Comparison of ENCODE assay signal across 9 cellular contexts in the genomic region with DNA sequence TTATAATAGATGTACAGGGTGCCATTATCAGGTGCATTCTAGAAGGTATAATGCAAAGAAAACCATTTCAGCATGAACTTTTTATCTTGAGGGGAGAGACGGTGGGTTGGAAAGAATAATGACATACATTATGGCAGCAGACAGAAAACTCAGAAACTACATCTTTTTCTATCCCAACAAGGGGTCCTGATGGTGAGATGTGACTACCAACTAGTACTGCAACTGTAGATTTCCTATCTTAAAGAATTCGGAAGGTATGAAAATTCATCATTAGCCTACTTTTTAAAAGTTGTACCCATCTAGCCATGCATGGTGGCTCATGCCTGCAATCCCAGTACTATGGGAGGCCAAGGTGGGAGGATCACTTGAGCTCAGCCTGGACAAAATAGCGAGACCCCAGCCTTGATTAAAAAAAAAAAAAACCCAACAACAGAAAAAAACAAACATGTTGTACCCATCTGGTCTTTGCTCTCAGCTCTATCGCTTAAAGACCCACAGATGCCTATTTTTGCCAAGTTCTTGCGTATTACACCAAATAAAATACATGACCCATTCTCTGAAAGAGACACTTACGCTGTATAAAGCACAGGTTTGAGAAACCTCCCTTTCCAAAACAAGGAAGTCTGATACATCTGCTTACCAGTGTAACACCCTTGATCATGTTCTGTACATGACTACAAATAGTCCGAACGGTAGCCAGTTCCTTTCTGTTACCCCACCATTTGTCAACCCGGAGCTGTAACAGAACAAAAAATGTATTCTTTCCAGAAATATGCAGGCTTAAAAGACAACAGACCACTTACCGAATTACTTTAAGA. TPM values are rescaled to one million over a fixed set of nuclear protein-coding genes. Genes with fewer than 3 reads are reported as not detected.
A peak's percentile ranks its signal among the peaks of the same experiment; 100 is the strongest.
DNase-seq lines count a peak whose midpoint lies in the region; ATAC-seq lines count a peak whose summit lies in the region.
"Had no signal": no experiment of that assay in that cellular context is flagged by ENCODE, and none has a peak within 500 bp of the region (broad histone marks: within the 10 kb centered on the region; RNA-seq: fewer than 3 reads in every experiment).

No MANE protein-coding gene starts in this region.

- no peak overlapping the region for H2BK15ac ChIP-seq in neuronal stem cell (ENCODE audit: low read length)

- H4K8ac ChIP-seq in neuronal stem cell (ENCODE audit: low read depth, low read length) = no peak overlapping the region

- peaks cover 12% of the 10 kb centered on the region for H3K79me1 ChIP-seq in neuronal stem cell (ENCODE audit: low read depth, low read length)

- no peak overlapping the region for H4K91ac ChIP-seq in neuronal stem cell (ENCODE audit: low read depth, low read length, poor library complexity)

- no peak overlapping the region for H3K4ac ChIP-seq in neuronal stem cell (ENCODE audit: low read length)

- ATAC-seq in HG03571 (IDR thresholded peaks at IDR 0.05; ENCODE audit: unreplicated experiment) = no peak

- H2BK12ac ChIP-seq in neuronal stem cell (ENCODE audit: low read length) = no peak overlapping the region

- H3K27ac ChIP-seq in subcutaneous abdominal adipose tissue (ENCODE audit: low read depth, low read length) = peak overlapping the region; percentile 98
- no peak overlapping the region for H3K27ac ChIP-seq in neuronal stem cell (replicated peaks; ENCODE audit: low read length)

- H2AFZ ChIP-seq in neuronal stem cell (ENCODE audit: low read length) = no peak overlapping the region

- H3K27me3 Mint-ChIP-seq in activated CD4-positive, alpha-beta T cell treated with anti-CD3 and anti-CD28 coated beads, Interleukin-2, amount 10 ng/mL, durations not matched to agents 24 days and 14 days = peaks cover 2% of the 10 kb centered on the region
- H3K27me3 Mint-ChIP-seq in activated T-helper 2 cell treated with anti-CD3 and anti-CD28 coated beads, Interferon-gamma antibody, Interleukin-2, Interleukin-4, amounts not matched to agents 10 μg/mL and 5 μg/mL and 100 μg/mL, durations not matched to agents 14 hours and 24 hours and 36 hours (ENCODE audit: low read depth) = no peaks in the 10 kb centered on the region
- H3K27me3 Mint-ChIP-seq in immature natural killer cell (ENCODE audit: low read depth in 3 of 3) = peaks cover 5 to 15% (median 11%) of the 10 kb centered on the region in 3 donors

- no peak overlapping the region for H2BK5ac ChIP-seq in neuronal stem cell (ENCODE audit: low read length)

- H3K27ac Mint-ChIP-seq in activated CD4-positive, alpha-beta T cell treated with anti-CD3 and anti-CD28 coated beads, Interleukin-2, amount 10 ng/mL, durations not matched to agents 24 days and 14 days = peak overlapping the region; percentile 98
- peak overlapping the region; percentile 98 for H3K27ac Mint-ChIP-seq in activated T-helper 2 cell treated with anti-CD3 and anti-CD28 coated beads, Interferon-gamma antibody, Interleukin-2, Interleukin-4, amounts not matched to agents 10 μg/mL and 5 μg/mL and 100 μg/mL, durations not matched to agents 14 hours and 24 hours and 36 hours
- peak overlapping the region; percentile 98 to 100 (median 99) for H3K27ac Mint-ChIP-seq in immature natural killer cell

- H3K4me1 ChIP-seq in subcutaneous abdominal adipose tissue (ENCODE audit: control insufficient read depth in 5 of 5, insufficient read depth in 5 of 5, low read length in 5 of 5) = peaks cover 5 to 41% (median 37%) of the 10 kb centered on the region in 5 donors
- peaks cover 3 to 14% of the 10 kb centered on the region in 2 donors for H3K4me1 ChIP-seq in neuronal stem cell (ENCODE audit: control insufficient read depth in 2 of 2, insufficient read depth in 1 of 2, low read depth in 1 of 2, low read length in 2 of 2)

- DNase-seq in activated CD4-positive, alpha-beta T cell treated with anti-CD3 and anti-CD28 coated beads, Interleukin-2, amount 10 ng/mL, durations not matched to agents 24 days and 14 days = no peak
- no peak for DNase-seq in activated CD4-positive, alpha-beta T cell treated with anti-CD3 and anti-CD28 coated beads for 1 hour
- no peak for DNase-seq in activated T-helper 2 cell treated with anti-CD3 and anti-CD28 coated beads, Interferon-gamma antibody, Interleukin-2, Interleukin-4, amounts not matched to agents 10 μg/mL and 5 μg/mL and 100 μg/mL, durations not matched to agents 14 hours and 24 hours and 36 hours (ENCODE audit: low spot score)
- no peak for DNase-seq in immature natural killer cell
- no peak for DNase-seq in HuH-7 (ENCODE audit: low spot score)
- no peak for DNase-seq in neuronal stem cell (ENCODE audit: low spot score)
- DNase-seq: activated CD4-positive, alpha-beta T cell treated with anti-CD3 and anti-CD28 coated beads for 48 hours had no signal

- H3K9me3 ChIP-seq in subcutaneous abdominal adipose tissue (ENCODE audit: control insufficient read depth in 5 of 5, low read length in 5 of 5) (no peaks in the 10 kb centered on the region), neuronal stem cell (replicated peaks in 1 of 2; ENCODE audit: control insufficient read depth in 2 of 2, insufficient read depth in 1 of 2, low read depth in 1 of 2, low read length in 2 of 2) (no peaks in the 10 kb centered on the region)

- H3K14ac ChIP-seq in neuronal stem cell (ENCODE audit: low read length) = no peak overlapping the region

- H3K9ac ChIP-seq in subcutaneous abdominal adipose tissue (ENCODE audit: low read length in 5 of 5) (peak overlapping the region; percentile 97 to 100 (median 98)), neuronal stem cell (ENCODE audit: low read depth, low read length, poor library complexity) (no peak overlapping the region)

- H3K23ac ChIP-seq in neuronal stem cell (ENCODE audit: low read depth, low read length, poor library complexity) = no peak overlapping the region

- intact Hi-C loops in activated CD4-positive, alpha-beta T cell treated with anti-CD3 and anti-CD28 coated beads, Interleukin-2, amount 10 ng/mL, durations not matched to agents 24 days and 14 days (cut with micrococcal nuclease) = no loop called here
- intact Hi-C loops in activated T-helper 2 cell treated with anti-CD3 and anti-CD28 coated beads, Interferon-gamma antibody, Interleukin-2, Interleukin-4, amounts not matched to agents 10 μg/mL and 5 μg/mL and 100 μg/mL, durations not matched to agents 14 hours and 24 hours and 36 hours (cut with micrococcal nuclease) = loop anchor here (5.0 kb wide), 2 partner anchors 70 to 745 kb away; a partner anchor contains a TSS

- H3K18ac ChIP-seq in neuronal stem cell (ENCODE audit: low read length) = no peak overlapping the region

- H2BK120ac ChIP-seq in neuronal stem cell (ENCODE audit: low read depth, low read length) = no peak overlapping the region

- H3K27me3 ChIP-seq in subcutaneous abdominal adipose tissue (ENCODE audit: control insufficient read depth in 5 of 5, insufficient read depth in 4 of 5, low read length in 5 of 5) (no peaks in the 10 kb centered on the region), neuronal stem cell (ENCODE audit: control insufficient read depth in 3 of 3, insufficient read depth in 3 of 3, low read depth in 1 of 3, low read length in 3 of 3) (no peaks in the 10 kb centered on the region)

- no CpG with 5 or more reads among the region's 10 CpGs for WGBS in neuronal stem cell (ENCODE audit: extremely low coverage in 2 of 2, insufficient read length in 2 of 2, insufficient replicate concordance in 1 of 2), 2 donors

- H3K4me3 ChIP-seq in subcutaneous abdominal adipose tissue (ENCODE audit: low read depth in 1 of 5, low read length in 5 of 5) (peak overlapping the region; percentile 87 to 99 (median 93)), neuronal stem cell (ENCODE audit: low read length in 2 of 2) (peak overlapping the region in 1 of 2 donors; percentile 78)

- H3K4me2 ChIP-seq in neuronal stem cell (ENCODE audit: insufficient read depth, low read length, poor library complexity, severe bottlenecking) = no peak overlapping the region

- no peaks in the 10 kb centered on the region for H3K9me3 Mint-ChIP-seq in activated CD4-positive, alpha-beta T cell treated with anti-CD3 and anti-CD28 coated beads, Interleukin-2, amount 10 ng/mL, durations not matched to agents 24 days and 14 days
- H3K9me3 Mint-ChIP-seq in activated T-helper 2 cell treated with anti-CD3 and anti-CD28 coated beads, Interferon-gamma antibody, Interleukin-2, Interleukin-4, amounts not matched to agents 10 μg/mL and 5 μg/mL and 100 μg/mL, durations not matched to agents 14 hours and 24 hours and 36 hours = no peaks in the 10 kb centered on the region
- no peaks in the 10 kb centered on the region for H3K9me3 Mint-ChIP-seq in immature natural killer cell

- H3K36me3 Mint-ChIP-seq in activated CD4-positive, alpha-beta T cell treated with anti-CD3 and anti-CD28 coated beads, Interleukin-2, amount 10 ng/mL, durations not matched to agents 24 days and 14 days (ENCODE audit: low read depth) = peaks cover 70% of the 10 kb centered on the region
- peaks cover 73% of the 10 kb centered on the region for H3K36me3 Mint-ChIP-seq in activated T-helper 2 cell treated with anti-CD3 and anti-CD28 coated beads, Interferon-gamma antibody, Interleukin-2, Interleukin-4, amounts not matched to agents 10 μg/mL and 5 μg/mL and 100 μg/mL, durations not matched to agents 14 hours and 24 hours and 36 hours (ENCODE audit: low read depth)
- H3K36me3 Mint-ChIP-seq in immature natural killer cell = peaks cover 4 to 41% (median 22%) of the 10 kb centered on the region in 3 donors

- no peak overlapping the region for H2AK5ac ChIP-seq in neuronal stem cell (ENCODE audit: low read depth, low read length)

- peaks cover 43 to 57% (median 49%) of the 10 kb centered on the region in 5 donors for H3K36me3 ChIP-seq in subcutaneous abdominal adipose tissue (ENCODE audit: control insufficient read depth in 5 of 5, insufficient read depth in 5 of 5, low read length in 5 of 5)
- peaks cover 34 to 74% of the 10 kb centered on the region in 2 donors for H3K36me3 ChIP-seq in neuronal stem cell (replicated peaks in 1 of 2; ENCODE audit: control insufficient read depth in 2 of 2, insufficient read depth in 2 of 2, low read length in 2 of 2)

- peaks cover 44% of the 10 kb centered on the region for H3K4me1 Mint-ChIP-seq in activated CD4-positive, alpha-beta T cell treated with anti-CD3 and anti-CD28 coated beads, Interleukin-2, amount 10 ng/mL, durations not matched to agents 24 days and 14 days
- H3K4me1 Mint-ChIP-seq in activated T-helper 2 cell treated with anti-CD3 and anti-CD28 coated beads, Interferon-gamma antibody, Interleukin-2, Interleukin-4, amounts not matched to agents 10 μg/mL and 5 μg/mL and 100 μg/mL, durations not matched to agents 14 hours and 24 hours and 36 hours (ENCODE audit: low read depth) = peaks cover 26% of the 10 kb centered on the region
- H3K4me1 Mint-ChIP-seq in immature natural killer cell = peaks cover 36 to 80% of the 10 kb centered on the region in 2 donors

- peak overlapping the region; percentile 89 for H3K4me3 Mint-ChIP-seq in activated CD4-positive, alpha-beta T cell treated with anti-CD3 and anti-CD28 coated beads, Interleukin-2, amount 10 ng/mL, durations not matched to agents 24 days and 14 days
- peak overlapping the region; percentile 95 for H3K4me3 Mint-ChIP-seq in activated T-helper 2 cell treated with anti-CD3 and anti-CD28 coated beads, Interferon-gamma antibody, Interleukin-2, Interleukin-4, amounts not matched to agents 10 μg/mL and 5 μg/mL and 100 μg/mL, durations not matched to agents 14 hours and 24 hours and 36 hours (ENCODE audit: low read depth)
- peak overlapping the region; percentile 95 to 98 (median 97) for H3K4me3 Mint-ChIP-seq in immature natural killer cell

RNA-seq across cellular contexts. Expression of a gene that starts 1.6 kb away (rescaled TPM):
- 1,785 and 1,789 TPM in 2 replicates for total RNA-seq in activated CD4-positive, alpha-beta T cell treated with anti-CD3 and anti-CD28 coated beads, Interleukin-2, amount 10 ng/mL, durations not matched to agents 24 days and 14 days
- total RNA-seq in activated T-helper 2 cell treated with anti-CD3 and anti-CD28 coated beads, Interferon-gamma antibody, Interleukin-2, Interleukin-4, amounts not matched to agents 10 μg/mL and 5 μg/mL and 100 μg/mL, durations not matched to agents 14 hours and 24 hours and 36 hours = 1,761 and 1,779 TPM in 2 replicates
- 1,000 to 10,000 TPM in 2 of 3 donors, 100 to 1,000 TPM in 1; 864 to 2,045 (median 1,318) TPM for polyA plus RNA-seq in immature natural killer cell
- polyA plus RNA-seq in neuronal stem cell (2013, experiment 1 of 2) = 2,920 TPM
- polyA plus RNA-seq in neuronal stem cell (2013, experiment 2 of 2) = 2,926 TPM

RNA-seq across cellular contexts. Expression of a gene that starts 1.7 kb away (rescaled TPM):
- total RNA-seq in activated CD4-positive, alpha-beta T cell treated with anti-CD3 and anti-CD28 coated beads, Interleukin-2, amount 10 ng/mL, durations not matched to agents 24 days and 14 days = 27.7 and 29.2 TPM in 2 replicates
- 19.1 and 19.8 TPM in 2 replicates for total RNA-seq in activated T-helper 2 cell treated with anti-CD3 and anti-CD28 coated beads, Interferon-gamma antibody, Interleukin-2, Interleukin-4, amounts not matched to agents 10 μg/mL and 5 μg/mL and 100 μg/mL, durations not matched to agents 14 hours and 24 hours and 36 hours
- polyA plus RNA-seq in immature natural killer cell = 10 to 100 TPM in 1 of 3 donors, 1 to 10 TPM in 2; 7.6 to 11.7 (median 7.8) TPM
- 13.2 TPM for polyA plus RNA-seq in neuronal stem cell (2013, experiment 1 of 2)
- 12.9 TPM for polyA plus RNA-seq in neuronal stem cell (2013, experiment 2 of 2)

RNA-seq across cellular contexts. Expression of a gene that starts 50.4 kb away (rescaled TPM):
- not detected in 2 replicates for total RNA-seq in activated CD4-positive, alpha-beta T cell treated with anti-CD3 and anti-CD28 coated beads, Interleukin-2, amount 10 ng/mL, durations not matched to agents 24 days and 14 days
- not detected in 2 replicates for total RNA-seq in activated T-helper 2 cell treated with anti-CD3 and anti-CD28 coated beads, Interferon-gamma antibody, Interleukin-2, Interleukin-4, amounts not matched to agents 10 μg/mL and 5 μg/mL and 100 μg/mL, durations not matched to agents 14 hours and 24 hours and 36 hours
- under 1 TPM in 2 of 3 donors, not detected in 1; 0.07 to 0.11 TPM for polyA plus RNA-seq in immature natural killer cell
- polyA plus RNA-seq in neuronal stem cell (2013, experiment 1 of 2) = not detected
- under 0.01 TPM for polyA plus RNA-seq in neuronal stem cell (2013, experiment 2 of 2)
